1 cellular context compared by ENCODE assay signal in the genomic region with DNA sequence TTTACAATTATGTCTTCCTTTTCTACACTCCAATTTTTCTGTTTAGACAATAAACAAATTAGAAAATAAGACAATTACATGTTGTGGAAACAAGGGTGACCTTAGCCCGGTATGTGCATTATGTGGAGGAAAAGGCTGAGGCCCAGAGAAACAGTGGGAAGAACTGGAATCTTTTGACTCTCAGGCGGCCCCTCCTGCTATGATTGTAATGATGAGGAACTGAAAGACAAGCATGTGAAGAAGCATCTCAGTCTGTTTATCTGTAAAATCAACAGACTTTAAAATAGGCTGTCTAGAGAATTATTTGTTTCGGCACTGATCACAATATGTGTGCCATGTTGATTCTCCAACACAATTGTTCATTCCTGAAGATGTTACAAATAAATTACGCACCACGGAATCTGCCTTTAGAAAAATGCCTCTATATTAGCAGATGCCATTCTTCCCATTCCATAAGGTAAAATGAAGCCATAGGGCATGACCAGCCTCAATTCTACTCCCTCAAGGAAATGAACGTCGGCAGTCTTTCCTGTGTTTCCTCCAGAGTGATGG.
TF ChIP-seq lines count a peak whose summit lies in the region.

No MANE protein-coding gene starts in this region.

TF ChIP-seq in IMR-90, 13 proteins besides CTCF, POLR2A, EP300 and RAD21:
- TF ChIP-seq SMC3 (IDR thresholded peaks at IDR 0.05; ENCODE audit: low read depth, low read length), result no peak
- TF ChIP-seq MXI1 (IDR thresholded peaks at IDR 0.05; ENCODE audit: borderline replicate concordance, low read depth, low read length), result no peak
- TF ChIP-seq, protein P1, sequence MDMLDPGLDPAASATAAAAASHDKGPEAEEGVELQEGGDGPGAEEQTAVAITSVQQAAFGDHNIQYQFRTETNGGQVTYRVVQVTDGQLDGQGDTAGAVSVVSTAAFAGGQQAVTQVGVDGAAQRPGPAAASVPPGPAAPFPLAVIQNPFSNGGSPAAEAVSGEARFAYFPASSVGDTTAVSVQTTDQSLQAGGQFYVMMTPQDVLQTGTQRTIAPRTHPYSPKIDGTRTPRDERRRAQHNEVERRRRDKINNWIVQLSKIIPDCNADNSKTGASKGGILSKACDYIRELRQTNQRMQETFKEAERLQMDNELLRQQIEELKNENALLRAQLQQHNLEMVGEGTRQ (IDR thresholded peaks at IDR 0.05; ENCODE audit: low read depth, low read length), result no peak
- TF ChIP-seq MAZ (IDR thresholded peaks at IDR 0.05; ENCODE audit: borderline replicate concordance, low read depth, low read length), result no peak
- no peak for TF ChIP-seq NFE2L2 (IDR thresholded peaks at IDR 0.05; ENCODE audit: low read depth, low read length)
- TF ChIP-seq CEBPB (IDR thresholded peaks at IDR 0.05; ENCODE audit: low read depth, low read length), result no peak
- TF ChIP-seq CHD1 (IDR thresholded peaks at IDR 0.05; ENCODE audit: low read depth, low read length), result no peak
- no peak for TF ChIP-seq RCOR1 (IDR thresholded peaks at IDR 0.05; ENCODE audit: insufficient replicate concordance, low read length)
- TF ChIP-seq, protein P2, sequence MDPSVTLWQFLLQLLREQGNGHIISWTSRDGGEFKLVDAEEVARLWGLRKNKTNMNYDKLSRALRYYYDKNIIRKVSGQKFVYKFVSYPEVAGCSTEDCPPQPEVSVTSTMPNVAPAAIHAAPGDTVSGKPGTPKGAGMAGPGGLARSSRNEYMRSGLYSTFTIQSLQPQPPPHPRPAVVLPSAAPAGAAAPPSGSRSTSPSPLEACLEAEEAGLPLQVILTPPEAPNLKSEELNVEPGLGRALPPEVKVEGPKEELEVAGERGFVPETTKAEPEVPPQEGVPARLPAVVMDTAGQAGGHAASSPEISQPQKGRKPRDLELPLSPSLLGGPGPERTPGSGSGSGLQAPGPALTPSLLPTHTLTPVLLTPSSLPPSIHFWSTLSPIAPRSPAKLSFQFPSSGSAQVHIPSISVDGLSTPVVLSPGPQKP (IDR thresholded peaks at IDR 0.05; ENCODE audit: borderline replicate concordance, low read depth, low read length), result no peak
- no peak for TF ChIP-seq FOS (IDR thresholded peaks at IDR 0.05; ENCODE audit: low read depth, low read length)
TF ChIP-seq in IMR-90: peak in this region for 0.
